In genomic region chr4:17489721-17490120, GRCh38 we compare ENCODE assay signal across 1 cellular context.
TF ChIP-seq lines count a peak whose summit lies in the region.

No MANE protein-coding gene starts in this region.

TF ChIP-seq in SK-N-SH, 30 proteins besides CTCF, POLR2A, EP300 and RAD21 (continued from another document):
- TF ChIP-seq TAF1 (IDR thresholded peaks at IDR 0.05; ENCODE audit: borderline replicate concordance, low read depth, low read length) (no peak), PBX3 (IDR thresholded peaks at IDR 0.05) (no peak), RCOR1 (IDR thresholded peaks at IDR 0.05; ENCODE audit: low read length) (no peak), USF2 (IDR thresholded peaks at IDR 0.05; ENCODE audit: borderline replicate concordance, low read depth, low read length) (no peak), ELF1 (IDR thresholded peaks at IDR 0.05) (no peak), MXI1 (IDR thresholded peaks at IDR 0.05; ENCODE audit: low read depth, low read length) (no peak), FOXJ3 (CRISPR knock-in tag; IDR thresholded peaks at IDR 0.05) (no peak), SIN3A (IDR thresholded peaks at IDR 0.05; ENCODE audit: borderline replicate concordance, low read depth, low read length) (no peak), FOSL2 (IDR thresholded peaks at IDR 0.05; ENCODE audit: borderline replicate concordance, low read depth) (no peak), EZH2phosphoT487 (IDR thresholded peaks at IDR 0.05; ENCODE audit: borderline replicate concordance, low read depth) (no peak), NRF1 (IDR thresholded peaks at IDR 0.05; ENCODE audit: low read depth, low read length) (no peak)
TF ChIP-seq in SK-N-SH: peak in this region for 0.
